2 cellular contexts compared by ENCODE assay signal in the genomic region with DNA sequence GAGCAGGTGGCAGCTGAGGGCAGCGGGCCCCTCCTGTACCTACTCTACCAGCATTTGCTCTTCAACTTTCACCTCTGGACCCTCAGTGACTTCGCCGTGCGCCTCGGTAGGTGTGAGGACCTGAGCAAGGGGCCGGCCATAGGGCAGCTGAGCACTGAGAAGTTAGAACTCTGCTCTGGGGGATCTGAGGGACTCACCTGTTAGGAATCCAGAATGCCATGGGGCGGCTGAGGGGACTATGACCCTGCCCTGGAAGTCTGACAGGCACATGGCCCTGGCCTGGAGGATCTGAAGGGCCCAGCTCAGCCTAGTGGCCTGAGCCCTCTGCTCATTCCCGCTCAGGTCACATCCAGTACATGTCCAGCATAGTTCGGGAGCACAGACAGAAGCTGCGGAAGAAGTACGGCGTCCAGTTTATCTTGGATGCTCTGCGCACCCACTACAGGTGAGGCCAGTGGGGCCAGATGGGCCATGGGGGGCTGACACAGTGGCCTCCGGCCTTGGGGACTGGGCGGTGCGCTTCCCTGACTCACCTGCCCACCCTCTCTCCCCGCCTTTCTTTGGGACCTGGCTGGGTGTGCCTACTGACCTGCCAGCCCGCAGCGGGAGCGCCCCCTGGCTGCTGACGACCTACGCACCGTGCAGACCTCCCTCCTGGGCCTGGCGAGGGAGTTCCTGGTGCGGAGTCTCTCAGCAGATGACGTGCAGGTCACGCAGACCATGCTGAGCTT.
TF ChIP-seq lines count a peak whose summit lies in the region.

No MANE protein-coding gene starts in this region.

TF ChIP-seq in HEK293T, 16 proteins besides CTCF, POLR2A, EP300 and RAD21 (continued from another document):
- TF ChIP-seq, protein P1, sequence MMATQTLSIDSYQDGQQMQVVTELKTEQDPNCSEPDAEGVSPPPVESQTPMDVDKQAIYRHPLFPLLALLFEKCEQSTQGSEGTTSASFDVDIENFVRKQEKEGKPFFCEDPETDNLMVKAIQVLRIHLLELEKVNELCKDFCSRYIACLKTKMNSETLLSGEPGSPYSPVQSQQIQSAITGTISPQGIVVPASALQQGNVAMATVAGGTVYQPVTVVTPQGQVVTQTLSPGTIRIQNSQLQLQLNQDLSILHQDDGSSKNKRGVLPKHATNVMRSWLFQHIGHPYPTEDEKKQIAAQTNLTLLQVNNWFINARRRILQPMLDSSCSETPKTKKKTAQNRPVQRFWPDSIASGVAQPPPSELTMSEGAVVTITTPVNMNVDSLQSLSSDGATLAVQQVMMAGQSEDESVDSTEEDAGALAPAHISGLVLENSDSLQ (IDR thresholded peaks at IDR 0.05): no peak
- TF ChIP-seq ARNT (IDR thresholded peaks at IDR 0.05) (no peak), TARDBP (IDR thresholded peaks at IDR 0.05) (no peak)

TF ChIP-seq in K562, 482 proteins besides CTCF, POLR2A, EP300 and RAD21 (continued from another document and continues in another):
- 0 out of 2 replicates have a peak, but pooled peaks have one; percentile 41 for TF ChIP-seq ZBTB17 (CRISPR knock-in tag; IDR thresholded peaks at IDR 0.05)
- TF ChIP-seq, protein P2, sequence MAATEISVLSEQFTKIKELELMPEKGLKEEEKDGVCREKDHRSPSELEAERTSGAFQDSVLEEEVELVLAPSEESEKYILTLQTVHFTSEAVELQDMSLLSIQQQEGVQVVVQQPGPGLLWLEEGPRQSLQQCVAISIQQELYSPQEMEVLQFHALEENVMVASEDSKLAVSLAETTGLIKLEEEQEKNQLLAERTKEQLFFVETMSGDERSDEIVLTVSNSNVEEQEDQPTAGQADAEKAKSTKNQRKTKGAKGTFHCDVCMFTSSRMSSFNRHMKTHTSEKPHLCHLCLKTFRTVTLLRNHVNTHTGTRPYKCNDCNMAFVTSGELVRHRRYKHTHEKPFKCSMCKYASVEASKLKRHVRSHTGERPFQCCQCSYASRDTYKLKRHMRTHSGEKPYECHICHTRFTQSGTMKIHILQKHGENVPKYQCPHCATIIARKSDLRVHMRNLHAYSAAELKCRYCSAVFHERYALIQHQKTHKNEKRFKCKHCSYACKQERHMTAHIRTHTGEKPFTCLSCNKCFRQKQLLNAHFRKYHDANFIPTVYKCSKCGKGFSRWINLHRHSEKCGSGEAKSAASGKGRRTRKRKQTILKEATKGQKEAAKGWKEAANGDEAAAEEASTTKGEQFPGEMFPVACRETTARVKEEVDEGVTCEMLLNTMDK (IDR thresholded peaks at IDR 0.05; ENCODE audit: borderline replicate concordance, insufficient read depth, low read depth, low read length, poor library complexity, severe bottlenecking): peak; percentile 15
- TF ChIP-seq, protein P3, sequence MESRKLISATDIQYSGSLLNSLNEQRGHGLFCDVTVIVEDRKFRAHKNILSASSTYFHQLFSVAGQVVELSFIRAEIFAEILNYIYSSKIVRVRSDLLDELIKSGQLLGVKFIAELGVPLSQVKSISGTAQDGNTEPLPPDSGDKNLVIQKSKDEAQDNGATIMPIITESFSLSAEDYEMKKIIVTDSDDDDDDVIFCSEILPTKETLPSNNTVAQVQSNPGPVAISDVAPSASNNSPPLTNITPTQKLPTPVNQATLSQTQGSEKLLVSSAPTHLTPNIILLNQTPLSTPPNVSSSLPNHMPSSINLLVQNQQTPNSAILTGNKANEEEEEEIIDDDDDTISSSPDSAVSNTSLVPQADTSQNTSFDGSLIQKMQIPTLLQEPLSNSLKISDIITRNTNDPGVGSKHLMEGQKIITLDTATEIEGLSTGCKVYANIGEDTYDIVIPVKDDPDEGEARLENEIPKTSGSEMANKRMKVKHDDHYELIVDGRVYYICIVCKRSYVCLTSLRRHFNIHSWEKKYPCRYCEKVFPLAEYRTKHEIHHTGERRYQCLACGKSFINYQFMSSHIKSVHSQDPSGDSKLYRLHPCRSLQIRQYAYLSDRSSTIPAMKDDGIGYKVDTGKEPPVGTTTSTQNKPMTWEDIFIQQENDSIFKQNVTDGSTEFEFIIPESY (CRISPR knock-in tag; IDR thresholded peaks at IDR 0.05): peak; percentile 97
- no peak for TF ChIP-seq ZKSCAN1 (IDR thresholded peaks at IDR 0.05; ENCODE audit: low read depth, low read length)
- peak; percentile 55; the same call in 1 of the 2 replicates for TF ChIP-seq CBX1 (IDR thresholded peaks at IDR 0.05; ENCODE audit: low read depth)
- TF ChIP-seq MAFK (IDR thresholded peaks at IDR 0.05; ENCODE audit: low read length): no peak
- TF ChIP-seq, protein P4, sequence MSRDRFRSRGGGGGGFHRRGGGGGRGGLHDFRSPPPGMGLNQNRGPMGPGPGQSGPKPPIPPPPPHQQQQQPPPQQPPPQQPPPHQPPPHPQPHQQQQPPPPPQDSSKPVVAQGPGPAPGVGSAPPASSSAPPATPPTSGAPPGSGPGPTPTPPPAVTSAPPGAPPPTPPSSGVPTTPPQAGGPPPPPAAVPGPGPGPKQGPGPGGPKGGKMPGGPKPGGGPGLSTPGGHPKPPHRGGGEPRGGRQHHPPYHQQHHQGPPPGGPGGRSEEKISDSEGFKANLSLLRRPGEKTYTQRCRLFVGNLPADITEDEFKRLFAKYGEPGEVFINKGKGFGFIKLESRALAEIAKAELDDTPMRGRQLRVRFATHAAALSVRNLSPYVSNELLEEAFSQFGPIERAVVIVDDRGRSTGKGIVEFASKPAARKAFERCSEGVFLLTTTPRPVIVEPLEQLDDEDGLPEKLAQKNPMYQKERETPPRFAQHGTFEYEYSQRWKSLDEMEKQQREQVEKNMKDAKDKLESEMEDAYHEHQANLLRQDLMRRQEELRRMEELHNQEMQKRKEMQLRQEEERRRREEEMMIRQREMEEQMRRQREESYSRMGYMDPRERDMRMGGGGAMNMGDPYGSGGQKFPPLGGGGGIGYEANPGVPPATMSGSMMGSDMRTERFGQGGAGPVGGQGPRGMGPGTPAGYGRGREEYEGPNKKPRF (IDR thresholded peaks at IDR 0.05; ENCODE audit: low read depth, low read length): no peak
- TF ChIP-seq MYC (IDR thresholded peaks at IDR 0.05; ENCODE audit: low read depth, low read length): no peak
- no peak for TF ChIP-seq MYC (CRISPR knock-in tag; IDR thresholded peaks at IDR 0.05; ENCODE audit: borderline replicate concordance, low read depth)
- TF ChIP-seq, protein P5, sequence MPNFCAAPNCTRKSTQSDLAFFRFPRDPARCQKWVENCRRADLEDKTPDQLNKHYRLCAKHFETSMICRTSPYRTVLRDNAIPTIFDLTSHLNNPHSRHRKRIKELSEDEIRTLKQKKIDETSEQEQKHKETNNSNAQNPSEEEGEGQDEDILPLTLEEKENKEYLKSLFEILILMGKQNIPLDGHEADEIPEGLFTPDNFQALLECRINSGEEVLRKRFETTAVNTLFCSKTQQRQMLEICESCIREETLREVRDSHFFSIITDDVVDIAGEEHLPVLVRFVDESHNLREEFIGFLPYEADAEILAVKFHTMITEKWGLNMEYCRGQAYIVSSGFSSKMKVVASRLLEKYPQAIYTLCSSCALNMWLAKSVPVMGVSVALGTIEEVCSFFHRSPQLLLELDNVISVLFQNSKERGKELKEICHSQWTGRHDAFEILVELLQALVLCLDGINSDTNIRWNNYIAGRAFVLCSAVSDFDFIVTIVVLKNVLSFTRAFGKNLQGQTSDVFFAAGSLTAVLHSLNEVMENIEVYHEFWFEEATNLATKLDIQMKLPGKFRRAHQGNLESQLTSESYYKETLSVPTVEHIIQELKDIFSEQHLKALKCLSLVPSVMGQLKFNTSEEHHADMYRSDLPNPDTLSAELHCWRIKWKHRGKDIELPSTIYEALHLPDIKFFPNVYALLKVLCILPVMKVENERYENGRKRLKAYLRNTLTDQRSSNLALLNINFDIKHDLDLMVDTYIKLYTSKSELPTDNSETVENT (CRISPR knock-in tag; IDR thresholded peaks at IDR 0.05): no peak
- peak; percentile 19 for TF ChIP-seq NEUROD1 (IDR thresholded peaks at IDR 0.05; ENCODE audit: borderline replicate concordance, low read depth, low read length, partially characterized antibody)
- no peak for TF ChIP-seq ZEB2 (IDR thresholded peaks at IDR 0.05)
- no peak for TF ChIP-seq ZNF134 (CRISPR knock-in tag; conservative IDR thresholded peaks at IDR 0.05)
- TF ChIP-seq ESRRA (IDR thresholded peaks at IDR 0.05; ENCODE audit: borderline replicate concordance, low read depth): peak; percentile 24; the same call in 1 of the 2 replicates
- no peak for TF ChIP-seq ZBTB7A (IDR thresholded peaks at IDR 0.05; ENCODE audit: borderline replicate concordance, control insufficient read depth, low read depth, low read length)
- TF ChIP-seq, protein P6, sequence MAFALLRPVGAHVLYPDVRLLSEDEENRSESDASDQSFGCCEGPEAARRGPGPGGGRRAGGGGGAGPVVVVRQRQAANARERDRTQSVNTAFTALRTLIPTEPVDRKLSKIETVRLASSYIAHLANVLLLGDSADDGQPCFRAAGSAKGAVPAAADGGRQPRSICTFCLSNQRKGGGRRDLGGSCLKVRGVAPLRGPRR (CRISPR knock-in tag; IDR thresholded peaks at IDR 0.05): no peak
- TF ChIP-seq TCF7 (IDR thresholded peaks at IDR 0.05; ENCODE audit: borderline replicate concordance): no peak
- no peak for TF ChIP-seq ZNF431 (CRISPR knock-in tag; IDR thresholded peaks at IDR 0.05)
- TF ChIP-seq MBD2 (IDR thresholded peaks at IDR 0.05; ENCODE audit: borderline replicate concordance, low read depth): no peak
- no peak for TF ChIP-seq CBX2 (IDR thresholded peaks at IDR 0.05; ENCODE audit: insufficient read depth, low read length, poor library complexity, severe bottlenecking)
- TF ChIP-seq PHF21A (IDR thresholded peaks at IDR 0.05; ENCODE audit: borderline replicate concordance, low read depth): no peak
- TF ChIP-seq L3MBTL2 (IDR thresholded peaks at IDR 0.05): no peak
- no peak; the same call in 1 of the 2 replicates for TF ChIP-seq POLR2AphosphoS2 (IDR thresholded peaks at IDR 0.05; ENCODE audit: low read length)
- TF ChIP-seq SIN3B (IDR thresholded peaks at IDR 0.05; ENCODE audit: low read depth): 0 out of 2 replicates have a peak, but pooled peaks have one; percentile 28
- TF ChIP-seq, protein P7, sequence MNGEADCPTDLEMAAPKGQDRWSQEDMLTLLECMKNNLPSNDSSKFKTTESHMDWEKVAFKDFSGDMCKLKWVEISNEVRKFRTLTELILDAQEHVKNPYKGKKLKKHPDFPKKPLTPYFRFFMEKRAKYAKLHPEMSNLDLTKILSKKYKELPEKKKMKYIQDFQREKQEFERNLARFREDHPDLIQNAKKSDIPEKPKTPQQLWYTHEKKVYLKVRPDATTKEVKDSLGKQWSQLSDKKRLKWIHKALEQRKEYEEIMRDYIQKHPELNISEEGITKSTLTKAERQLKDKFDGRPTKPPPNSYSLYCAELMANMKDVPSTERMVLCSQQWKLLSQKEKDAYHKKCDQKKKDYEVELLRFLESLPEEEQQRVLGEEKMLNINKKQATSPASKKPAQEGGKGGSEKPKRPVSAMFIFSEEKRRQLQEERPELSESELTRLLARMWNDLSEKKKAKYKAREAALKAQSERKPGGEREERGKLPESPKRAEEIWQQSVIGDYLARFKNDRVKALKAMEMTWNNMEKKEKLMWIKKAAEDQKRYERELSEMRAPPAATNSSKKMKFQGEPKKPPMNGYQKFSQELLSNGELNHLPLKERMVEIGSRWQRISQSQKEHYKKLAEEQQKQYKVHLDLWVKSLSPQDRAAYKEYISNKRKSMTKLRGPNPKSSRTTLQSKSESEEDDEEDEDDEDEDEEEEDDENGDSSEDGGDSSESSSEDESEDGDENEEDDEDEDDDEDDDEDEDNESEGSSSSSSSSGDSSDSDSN (IDR thresholded peaks at IDR 0.05; ENCODE audit: borderline replicate concordance in 1 of 2, low read depth in 2 of 2, low read length in 2 of 2): no peak
- no peak for TF ChIP-seq ZC3H8 (IDR thresholded peaks at IDR 0.05)
- no peak for TF ChIP-seq RBM17 (IDR thresholded peaks at IDR 0.05; ENCODE audit: borderline replicate concordance, low read depth, low read length)
- no peak for TF ChIP-seq SMARCA4 (IDR thresholded peaks at IDR 0.05)
- no peak for TF ChIP-seq CREBBP (IDR thresholded peaks at IDR 0.05; ENCODE audit: low read depth, low read length)
- TF ChIP-seq, protein P8, sequence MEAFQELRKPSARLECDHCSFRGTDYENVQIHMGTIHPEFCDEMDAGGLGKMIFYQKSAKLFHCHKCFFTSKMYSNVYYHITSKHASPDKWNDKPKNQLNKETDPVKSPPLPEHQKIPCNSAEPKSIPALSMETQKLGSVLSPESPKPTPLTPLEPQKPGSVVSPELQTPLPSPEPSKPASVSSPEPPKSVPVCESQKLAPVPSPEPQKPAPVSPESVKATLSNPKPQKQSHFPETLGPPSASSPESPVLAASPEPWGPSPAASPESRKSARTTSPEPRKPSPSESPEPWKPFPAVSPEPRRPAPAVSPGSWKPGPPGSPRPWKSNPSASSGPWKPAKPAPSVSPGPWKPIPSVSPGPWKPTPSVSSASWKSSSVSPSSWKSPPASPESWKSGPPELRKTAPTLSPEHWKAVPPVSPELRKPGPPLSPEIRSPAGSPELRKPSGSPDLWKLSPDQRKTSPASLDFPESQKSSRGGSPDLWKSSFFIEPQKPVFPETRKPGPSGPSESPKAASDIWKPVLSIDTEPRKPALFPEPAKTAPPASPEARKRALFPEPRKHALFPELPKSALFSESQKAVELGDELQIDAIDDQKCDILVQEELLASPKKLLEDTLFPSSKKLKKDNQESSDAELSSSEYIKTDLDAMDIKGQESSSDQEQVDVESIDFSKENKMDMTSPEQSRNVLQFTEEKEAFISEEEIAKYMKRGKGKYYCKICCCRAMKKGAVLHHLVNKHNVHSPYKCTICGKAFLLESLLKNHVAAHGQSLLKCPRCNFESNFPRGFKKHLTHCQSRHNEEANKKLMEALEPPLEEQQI (IDR thresholded peaks at IDR 0.05): no peak
- TF ChIP-seq ZNF146 (CRISPR knock-in tag; IDR thresholded peaks at IDR 0.05; ENCODE audit: unreplicated experiment): no peak
- peak; percentile 58 for TF ChIP-seq HMGN3 (IDR thresholded peaks at IDR 0.05; ENCODE audit: borderline replicate concordance, extremely low read depth, insufficient read length, low read depth, low read length)
- TF ChIP-seq ZNF41 (CRISPR knock-in tag; conservative IDR thresholded peaks at IDR 0.05): no peak
- TF ChIP-seq MCM2 (IDR thresholded peaks at IDR 0.05; ENCODE audit: low read depth): no peak
- no peak; the same call in 1 of the 2 replicates for TF ChIP-seq JUN (IDR thresholded peaks at IDR 0.05; ENCODE audit: borderline replicate concordance, low read depth, low read length)
- TF ChIP-seq JUN (CRISPR knock-in tag; IDR thresholded peaks at IDR 0.05; ENCODE audit: borderline replicate concordance): no peak
- TF ChIP-seq TEAD1 (CRISPR knock-in tag; IDR thresholded peaks at IDR 0.05): no peak
- no peak for TF ChIP-seq TAF9B (IDR thresholded peaks at IDR 0.05; ENCODE audit: partially characterized antibody)
- TF ChIP-seq ETS2 (tag; IDR thresholded peaks at IDR 0.05; ENCODE audit: borderline replicate concordance, poor library complexity, severe bottlenecking): no peak
- TF ChIP-seq DIDO1 (tag; IDR thresholded peaks at IDR 0.05; ENCODE audit: low read depth): no peak
- TF ChIP-seq YY1 (IDR thresholded peaks at IDR 0.05; ENCODE audit: borderline replicate concordance in 1 of 3, control insufficient read depth in 1 of 3, extremely low read depth in 1 of 3, insufficient read depth in 3 of 3, insufficient read length in 1 of 3, insufficient replicate concordance in 2 of 3, low read depth in 1 of 3, low read length in 2 of 3): peak in 1 of 3 experiments; percentile 1
